ENCODE assay signal across 1 cellular context in the genomic region with DNA sequence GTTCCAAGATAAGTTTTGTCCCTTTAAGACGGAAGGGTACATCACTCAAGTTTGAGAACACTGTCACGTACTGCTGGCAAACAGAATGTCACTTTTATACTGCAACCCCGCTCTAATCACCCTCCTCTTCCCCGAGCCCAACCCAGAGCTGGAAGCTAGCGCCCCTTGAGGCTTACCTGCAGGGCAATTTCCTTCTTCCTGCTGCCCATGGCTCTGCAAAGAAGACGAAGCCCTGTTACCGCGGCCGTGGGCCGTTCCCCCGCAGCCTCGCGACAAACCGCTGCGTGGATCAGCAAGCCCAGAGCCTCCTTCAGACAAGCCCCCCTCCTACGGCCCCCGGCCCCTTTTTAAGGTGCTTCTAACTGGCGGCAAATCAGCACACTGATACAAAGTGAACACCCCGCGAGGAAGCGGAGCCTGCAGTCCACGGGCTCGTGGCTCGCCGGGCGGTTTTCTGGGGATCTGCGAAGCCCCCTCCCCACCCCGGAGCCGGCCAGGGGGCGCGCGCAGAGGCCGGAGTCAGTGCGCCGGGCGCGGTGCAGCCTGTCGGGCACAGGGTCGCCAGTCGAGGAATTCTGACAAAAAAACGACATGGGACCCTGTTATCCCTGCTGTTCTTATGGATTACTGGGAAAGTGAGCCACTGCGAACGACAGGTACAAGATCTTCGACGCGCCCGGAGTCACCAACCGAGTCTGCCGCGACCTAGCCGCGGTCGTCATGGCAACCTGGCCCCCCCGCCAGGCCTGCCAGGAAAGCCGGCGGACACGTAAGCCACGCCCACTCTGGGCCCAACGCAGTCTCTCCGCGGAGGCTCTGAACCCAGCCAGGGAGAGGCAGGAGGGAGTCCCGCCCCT.
A peak's percentile ranks its signal among the peaks of the same experiment; 100 is the strongest.
TF ChIP-seq lines count a peak whose summit lies in the region.

Gene NME9, minus strand, starts transcription at position 725 of the 857 bp plus-strand sequence. Its CDS starts 516 bp downstream, at position 209.

TF ChIP-seq in K562, 482 proteins besides CTCF, POLR2A, EP300 and RAD21 (continued from another document and continues in another):
- TF ChIP-seq, protein P1, sequence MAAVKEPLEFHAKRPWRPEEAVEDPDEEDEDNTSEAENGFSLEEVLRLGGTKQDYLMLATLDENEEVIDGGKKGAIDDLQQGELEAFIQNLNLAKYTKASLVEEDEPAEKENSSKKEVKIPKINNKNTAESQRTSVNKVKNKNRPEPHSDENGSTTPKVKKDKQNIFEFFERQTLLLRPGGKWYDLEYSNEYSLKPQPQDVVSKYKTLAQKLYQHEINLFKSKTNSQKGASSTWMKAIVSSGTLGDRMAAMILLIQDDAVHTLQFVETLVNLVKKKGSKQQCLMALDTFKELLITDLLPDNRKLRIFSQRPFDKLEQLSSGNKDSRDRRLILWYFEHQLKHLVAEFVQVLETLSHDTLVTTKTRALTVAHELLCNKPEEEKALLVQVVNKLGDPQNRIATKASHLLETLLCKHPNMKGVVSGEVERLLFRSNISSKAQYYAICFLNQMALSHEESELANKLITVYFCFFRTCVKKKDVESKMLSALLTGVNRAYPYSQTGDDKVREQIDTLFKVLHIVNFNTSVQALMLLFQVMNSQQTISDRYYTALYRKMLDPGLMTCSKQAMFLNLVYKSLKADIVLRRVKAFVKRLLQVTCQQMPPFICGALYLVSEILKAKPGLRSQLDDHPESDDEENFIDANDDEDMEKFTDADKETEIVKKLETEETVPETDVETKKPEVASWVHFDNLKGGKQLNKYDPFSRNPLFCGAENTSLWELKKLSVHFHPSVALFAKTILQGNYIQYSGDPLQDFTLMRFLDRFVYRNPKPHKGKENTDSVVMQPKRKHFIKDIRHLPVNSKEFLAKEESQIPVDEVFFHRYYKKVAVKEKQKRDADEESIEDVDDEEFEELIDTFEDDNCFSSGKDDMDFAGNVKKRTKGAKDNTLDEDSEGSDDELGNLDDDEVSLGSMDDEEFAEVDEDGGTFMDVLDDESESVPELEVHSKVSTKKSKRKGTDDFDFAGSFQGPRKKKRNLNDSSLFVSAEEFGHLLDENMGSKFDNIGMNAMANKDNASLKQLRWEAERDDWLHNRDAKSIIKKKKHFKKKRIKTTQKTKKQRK (IDR thresholded peaks at IDR 0.05; ENCODE audit: borderline replicate concordance, low read depth, low read length), result no peak
- TF ChIP-seq HNRNPL (IDR thresholded peaks at IDR 0.05; ENCODE audit: low read depth, low read length), result no peak
- TF ChIP-seq, protein P2, sequence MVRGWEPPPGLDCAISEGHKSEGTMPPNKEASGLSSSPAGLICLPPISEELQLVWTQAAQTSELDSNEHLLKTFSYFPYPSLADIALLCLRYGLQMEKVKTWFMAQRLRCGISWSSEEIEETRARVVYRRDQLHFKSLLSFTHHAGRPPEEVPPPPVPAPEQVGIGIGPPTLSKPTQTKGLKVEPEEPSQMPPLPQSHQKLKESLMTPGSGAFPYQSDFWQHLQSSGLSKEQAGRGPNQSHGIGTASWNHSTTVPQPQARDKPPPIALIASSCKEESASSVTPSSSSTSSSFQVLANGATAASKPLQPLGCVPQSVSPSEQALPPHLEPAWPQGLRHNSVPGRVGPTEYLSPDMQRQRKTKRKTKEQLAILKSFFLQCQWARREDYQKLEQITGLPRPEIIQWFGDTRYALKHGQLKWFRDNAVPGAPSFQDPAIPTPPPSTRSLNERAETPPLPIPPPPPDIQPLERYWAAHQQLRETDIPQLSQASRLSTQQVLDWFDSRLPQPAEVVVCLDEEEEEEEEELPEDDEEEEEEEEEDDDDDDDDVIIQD (CRISPR knock-in tag; IDR thresholded peaks at IDR 0.05), result no peak
- TF ChIP-seq GABPB1 (CRISPR knock-in tag; IDR thresholded peaks at IDR 0.05), result peak; percentile 35; the same call in 1 of the 2 replicates
- no peak for TF ChIP-seq TEAD2 (tag; IDR thresholded peaks at IDR 0.05)
- TF ChIP-seq, protein P3, sequence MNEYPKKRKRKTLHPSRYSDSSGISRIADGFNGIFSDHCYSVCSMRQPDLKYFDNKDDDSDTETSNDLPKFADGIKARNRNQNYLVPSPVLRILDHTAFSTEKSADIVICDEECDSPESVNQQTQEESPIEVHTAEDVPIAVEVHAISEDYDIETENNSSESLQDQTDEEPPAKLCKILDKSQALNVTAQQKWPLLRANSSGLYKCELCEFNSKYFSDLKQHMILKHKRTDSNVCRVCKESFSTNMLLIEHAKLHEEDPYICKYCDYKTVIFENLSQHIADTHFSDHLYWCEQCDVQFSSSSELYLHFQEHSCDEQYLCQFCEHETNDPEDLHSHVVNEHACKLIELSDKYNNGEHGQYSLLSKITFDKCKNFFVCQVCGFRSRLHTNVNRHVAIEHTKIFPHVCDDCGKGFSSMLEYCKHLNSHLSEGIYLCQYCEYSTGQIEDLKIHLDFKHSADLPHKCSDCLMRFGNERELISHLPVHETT (CRISPR knock-in tag; conservative IDR thresholded peaks at IDR 0.05 in 1 of 2, IDR thresholded peaks at IDR 0.05 in 1 of 2), result no peak
- TF ChIP-seq ZNF274 (IDR thresholded peaks at IDR 0.05; ENCODE audit: borderline replicate concordance, low read depth, low read length), result no peak
- no peak for TF ChIP-seq ZNF589 (CRISPR knock-in tag; IDR thresholded peaks at IDR 0.05; ENCODE audit: low read depth)
- TF ChIP-seq XRCC3 (IDR thresholded peaks at IDR 0.05), result no peak
- no peak for TF ChIP-seq ZBTB8A (IDR thresholded peaks at IDR 0.05; ENCODE audit: partially characterized antibody)
- 0 out of 4 replicates have a peak, but pooled peaks of 1 of the 2 experiments have one; percentile 7 for TF ChIP-seq RCOR1 (IDR thresholded peaks at IDR 0.05; ENCODE audit: borderline replicate concordance in 1 of 2, low read depth in 2 of 2, low read length in 2 of 2)
- TF ChIP-seq, protein P4, sequence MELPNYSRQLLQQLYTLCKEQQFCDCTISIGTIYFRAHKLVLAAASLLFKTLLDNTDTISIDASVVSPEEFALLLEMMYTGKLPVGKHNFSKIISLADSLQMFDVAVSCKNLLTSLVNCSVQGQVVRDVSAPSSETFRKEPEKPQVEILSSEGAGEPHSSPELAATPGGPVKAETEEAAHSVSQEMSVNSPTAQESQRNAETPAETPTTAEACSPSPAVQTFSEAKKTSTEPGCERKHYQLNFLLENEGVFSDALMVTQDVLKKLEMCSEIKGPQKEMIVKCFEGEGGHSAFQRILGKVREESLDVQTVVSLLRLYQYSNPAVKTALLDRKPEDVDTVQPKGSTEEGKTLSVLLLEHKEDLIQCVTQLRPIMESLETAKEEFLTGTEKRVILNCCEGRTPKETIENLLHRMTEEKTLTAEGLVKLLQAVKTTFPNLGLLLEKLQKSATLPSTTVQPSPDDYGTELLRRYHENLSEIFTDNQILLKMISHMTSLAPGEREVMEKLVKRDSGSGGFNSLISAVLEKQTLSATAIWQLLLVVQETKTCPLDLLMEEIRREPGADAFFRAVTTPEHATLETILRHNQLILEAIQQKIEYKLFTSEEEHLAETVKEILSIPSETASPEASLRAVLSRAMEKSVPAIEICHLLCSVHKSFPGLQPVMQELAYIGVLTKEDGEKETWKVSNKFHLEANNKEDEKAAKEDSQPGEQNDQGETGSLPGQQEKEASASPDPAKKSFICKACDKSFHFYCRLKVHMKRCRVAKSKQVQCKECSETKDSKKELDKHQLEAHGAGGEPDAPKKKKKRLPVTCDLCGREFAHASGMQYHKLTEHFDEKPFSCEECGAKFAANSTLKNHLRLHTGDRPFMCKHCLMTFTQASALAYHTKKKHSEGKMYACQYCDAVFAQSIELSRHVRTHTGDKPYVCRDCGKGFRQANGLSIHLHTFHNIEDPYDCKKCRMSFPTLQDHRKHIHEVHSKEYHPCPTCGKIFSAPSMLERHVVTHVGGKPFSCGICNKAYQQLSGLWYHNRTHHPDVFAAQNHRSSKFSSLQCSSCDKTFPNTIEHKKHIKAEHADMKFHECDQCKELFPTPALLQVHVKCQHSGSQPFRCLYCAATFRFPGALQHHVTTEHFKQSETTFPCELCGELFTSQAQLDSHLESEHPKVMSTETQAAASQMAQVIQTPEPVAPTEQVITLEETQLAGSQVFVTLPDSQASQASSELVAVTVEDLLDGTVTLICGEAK (IDR thresholded peaks at IDR 0.05), result peak; percentile 41; the same call in 1 of the 2 replicates
- TF ChIP-seq, protein P4 (CRISPR knock-in tag; IDR thresholded peaks at IDR 0.05), result no peak
- no peak for TF ChIP-seq ZBTB17 (CRISPR knock-in tag; IDR thresholded peaks at IDR 0.05)
- no peak for TF ChIP-seq GABPA (tag; conservative IDR thresholded peaks at IDR 0.05; ENCODE audit: low read depth)
- TF ChIP-seq, protein P5, sequence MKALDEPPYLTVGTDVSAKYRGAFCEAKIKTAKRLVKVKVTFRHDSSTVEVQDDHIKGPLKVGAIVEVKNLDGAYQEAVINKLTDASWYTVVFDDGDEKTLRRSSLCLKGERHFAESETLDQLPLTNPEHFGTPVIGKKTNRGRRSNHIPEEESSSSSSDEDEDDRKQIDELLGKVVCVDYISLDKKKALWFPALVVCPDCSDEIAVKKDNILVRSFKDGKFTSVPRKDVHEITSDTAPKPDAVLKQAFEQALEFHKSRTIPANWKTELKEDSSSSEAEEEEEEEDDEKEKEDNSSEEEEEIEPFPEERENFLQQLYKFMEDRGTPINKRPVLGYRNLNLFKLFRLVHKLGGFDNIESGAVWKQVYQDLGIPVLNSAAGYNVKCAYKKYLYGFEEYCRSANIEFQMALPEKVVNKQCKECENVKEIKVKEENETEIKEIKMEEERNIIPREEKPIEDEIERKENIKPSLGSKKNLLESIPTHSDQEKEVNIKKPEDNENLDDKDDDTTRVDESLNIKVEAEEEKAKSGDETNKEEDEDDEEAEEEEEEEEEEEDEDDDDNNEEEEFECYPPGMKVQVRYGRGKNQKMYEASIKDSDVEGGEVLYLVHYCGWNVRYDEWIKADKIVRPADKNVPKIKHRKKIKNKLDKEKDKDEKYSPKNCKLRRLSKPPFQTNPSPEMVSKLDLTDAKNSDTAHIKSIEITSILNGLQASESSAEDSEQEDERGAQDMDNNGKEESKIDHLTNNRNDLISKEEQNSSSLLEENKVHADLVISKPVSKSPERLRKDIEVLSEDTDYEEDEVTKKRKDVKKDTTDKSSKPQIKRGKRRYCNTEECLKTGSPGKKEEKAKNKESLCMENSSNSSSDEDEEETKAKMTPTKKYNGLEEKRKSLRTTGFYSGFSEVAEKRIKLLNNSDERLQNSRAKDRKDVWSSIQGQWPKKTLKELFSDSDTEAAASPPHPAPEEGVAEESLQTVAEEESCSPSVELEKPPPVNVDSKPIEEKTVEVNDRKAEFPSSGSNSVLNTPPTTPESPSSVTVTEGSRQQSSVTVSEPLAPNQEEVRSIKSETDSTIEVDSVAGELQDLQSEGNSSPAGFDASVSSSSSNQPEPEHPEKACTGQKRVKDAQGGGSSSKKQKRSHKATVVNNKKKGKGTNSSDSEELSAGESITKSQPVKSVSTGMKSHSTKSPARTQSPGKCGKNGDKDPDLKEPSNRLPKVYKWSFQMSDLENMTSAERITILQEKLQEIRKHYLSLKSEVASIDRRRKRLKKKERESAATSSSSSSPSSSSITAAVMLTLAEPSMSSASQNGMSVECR (CRISPR knock-in tag; IDR thresholded peaks at IDR 0.05), result no peak
- TF ChIP-seq, protein P6, sequence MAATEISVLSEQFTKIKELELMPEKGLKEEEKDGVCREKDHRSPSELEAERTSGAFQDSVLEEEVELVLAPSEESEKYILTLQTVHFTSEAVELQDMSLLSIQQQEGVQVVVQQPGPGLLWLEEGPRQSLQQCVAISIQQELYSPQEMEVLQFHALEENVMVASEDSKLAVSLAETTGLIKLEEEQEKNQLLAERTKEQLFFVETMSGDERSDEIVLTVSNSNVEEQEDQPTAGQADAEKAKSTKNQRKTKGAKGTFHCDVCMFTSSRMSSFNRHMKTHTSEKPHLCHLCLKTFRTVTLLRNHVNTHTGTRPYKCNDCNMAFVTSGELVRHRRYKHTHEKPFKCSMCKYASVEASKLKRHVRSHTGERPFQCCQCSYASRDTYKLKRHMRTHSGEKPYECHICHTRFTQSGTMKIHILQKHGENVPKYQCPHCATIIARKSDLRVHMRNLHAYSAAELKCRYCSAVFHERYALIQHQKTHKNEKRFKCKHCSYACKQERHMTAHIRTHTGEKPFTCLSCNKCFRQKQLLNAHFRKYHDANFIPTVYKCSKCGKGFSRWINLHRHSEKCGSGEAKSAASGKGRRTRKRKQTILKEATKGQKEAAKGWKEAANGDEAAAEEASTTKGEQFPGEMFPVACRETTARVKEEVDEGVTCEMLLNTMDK (IDR thresholded peaks at IDR 0.05; ENCODE audit: borderline replicate concordance, insufficient read depth, low read depth, low read length, poor library complexity, severe bottlenecking), result peak; percentile 19
